ENCODE assay signal across 29 cellular contexts in genomic region chr20:11060423-11061205, GRCh38.
DNase-seq lines count a peak whose midpoint lies in the region; ATAC-seq, FAIRE-seq and TF ChIP-seq lines count a peak whose summit lies in the region.
"Had no signal": no experiment of that assay in that cellular context is flagged by ENCODE, and none has a peak within 500 bp of the region (broad histone marks: within the 10 kb centered on the region; RNA-seq: fewer than 3 reads in every experiment).

No MANE protein-coding gene starts in this region.

- no peaks in the 10 kb centered on the region for H3K79me2 ChIP-seq in HepG2 (ENCODE audit: insufficient read depth, low read length)

- ATAC-seq in HepG2, result no peak
- ATAC-seq in left colon, result peak; percentile 93
- no peak for ATAC-seq in GM18907 (IDR thresholded peaks at IDR 0.05; ENCODE audit: unreplicated experiment)
- ATAC-seq: GM12878 had no signal

- CTCF ChIA-PET in HepG2 (lab: Yijun Ruan, JAX; ENCODE audit: low intra/inter-chr PET ratio, low total read pairs), result no interaction called here

- no peaks in the 10 kb centered on the region for H4K20me1 ChIP-seq in HepG2 (ENCODE audit: insufficient read depth, low read length)

- no peaks in the 10 kb centered on the region for H3K36me3 Mint-ChIP-seq in nephron (ENCODE audit: low read depth)
- H3K36me3 Mint-ChIP-seq in type B pancreatic cell, result no peaks in the 10 kb centered on the region
- H3K36me3 Mint-ChIP-seq: CD4-positive, CD25-positive, alpha-beta regulatory T cell had no signal

- TF ChIP-seq CTCF in liver (IDR thresholded peaks at IDR 0.05; ENCODE audit: low read depth, low read length, missing input control) (no peak), HepG2 (CRISPR knock-in tag; IDR thresholded peaks at IDR 0.05) (no peak), nephron (IDR thresholded peaks at IDR 0.05; ENCODE audit: unreplicated experiment in 3 of 3) (no peak), uterus (IDR thresholded peaks at IDR 0.05) (no peak), type B pancreatic cell (conservative IDR thresholded peaks at IDR 0.05) (no peak)

- no peak overlapping the region for H3K9ac ChIP-seq in liver (ENCODE audit: low read depth in 1 of 2, low read length in 2 of 2)
- H3K9ac ChIP-seq in HepG2 (ENCODE audit: insufficient read depth, low read depth, low read length), result no peak overlapping the region
- H3K9ac ChIP-seq: SK-N-SH had no signal

- TF ChIP-seq EP300 in HepG2 (IDR thresholded peaks at IDR 0.05; ENCODE audit: low read depth in 2 of 2, low read length in 2 of 2), result no peak
- no peak for TF ChIP-seq EP300 in HepG2 (CRISPR knock-in tag; IDR thresholded peaks at IDR 0.05; ENCODE audit: borderline replicate concordance)

- TF ChIP-seq RAD21 in liver (IDR thresholded peaks at IDR 0.05) (no peak), HepG2 (CRISPR knock-in tag; IDR thresholded peaks at IDR 0.05) (no peak)

- H3K27me3 Mint-ChIP-seq in nephron (ENCODE audit: low read depth) (no peaks in the 10 kb centered on the region), type B pancreatic cell (no peaks in the 10 kb centered on the region)
- H3K27me3 Mint-ChIP-seq: CD4-positive, CD25-positive, alpha-beta regulatory T cell had no signal

- BruUV-seq in HepG2 (replicated peaks; lab: Mats Ljungman, UMichigan), result no TSS peak

- WGBS in liver, result 74% methylated on average over 9 of the region's 9 CpGs
- WGBS in HepG2 (ENCODE audit: low lambda C conversion rate), result 44% methylated on average over 9 of the region's 9 CpGs

- intact Hi-C loops in HepG2 (cut with micrococcal nuclease; ENCODE audit: unreplicated experiment) (no loop called here), left colon (cut with DNase I, micrococcal nuclease) (no loop called here), uterus (cut with DNase I; ENCODE audit: low total_unique reads) (no loop called here)

- H2AFZ ChIP-seq in HepG2 (ENCODE audit: low read length), result no peak overlapping the region

- H3K4me2 ChIP-seq in HepG2 (ENCODE audit: low read depth, low read length), result no peak overlapping the region
- H3K4me2 ChIP-seq: SK-N-SH had no signal

- H3K9me3 Mint-ChIP-seq in nephron, result no peaks in the 10 kb centered on the region
- no peaks in the 10 kb centered on the region for H3K9me3 Mint-ChIP-seq in type B pancreatic cell

- DNase-seq in HepG2 (ENCODE audit: low spot score) (no peak), left colon (no peak), uterus (no peak), type B pancreatic cell (ENCODE audit: extremely low spot score, unreplicated experiment) (no peak), HT-29 (ENCODE audit: low spot score) (no peak)
- DNase-seq: 8988T; ACHN; BE2C; CD4-positive, CD25-positive, alpha-beta regulatory T cell; DMS53; EL; GDM1; GOT3; HFFc6; KBM-7; MM.1S; NCI-H1048; NCI-H1417 treated with DMSO at 0.1 percent for 48 hours; NCI-H1694 treated with DMSO at 0.1 percent for 48 hours; NCI-H2081; NCI-H524 treated with DMSO at 0.1 percent for 48 hours; NCI-H774; SK-N-SH had no signal

- H3K27me3 ChIP-seq in liver (ENCODE audit: control insufficient read depth in 4 of 4, insufficient read depth in 4 of 4, low read length in 3 of 4) (no peaks in the 10 kb centered on the region), HepG2 (ENCODE audit: control insufficient read depth in 1 of 2, insufficient read depth in 2 of 2, low read length in 2 of 2) (no peaks in the 10 kb centered on the region), uterus (no peaks in the 10 kb centered on the region)
- H3K27me3 ChIP-seq: BE2C had no signal

- H3K4me1 Mint-ChIP-seq in nephron (peaks cover 12% of the 10 kb centered on the region), type B pancreatic cell (ENCODE audit: unreplicated experiment) (peaks cover 6% of the 10 kb centered on the region)
- H3K4me1 Mint-ChIP-seq: CD4-positive, CD25-positive, alpha-beta regulatory T cell had no signal

- H3K36me3 ChIP-seq in liver (ENCODE audit: control insufficient read depth in 4 of 4, insufficient read depth in 3 of 4, low read depth in 1 of 4, low read length in 3 of 4) (no peaks in the 10 kb centered on the region), HepG2 (replicated peaks in 1 of 2; ENCODE audit: control insufficient read depth in 1 of 2, insufficient read depth in 2 of 2, low read length in 2 of 2) (no peaks in the 10 kb centered on the region), uterus (no peaks in the 10 kb centered on the region)
- H3K36me3 ChIP-seq: BE2C, HAP-1 had no signal

- H3K27ac ChIP-seq in liver (ENCODE audit: low read depth in 1 of 2, low read length in 2 of 2) (no peak overlapping the region), HepG2 (ENCODE audit: extremely low read length, insufficient read depth, low read length) (no peak overlapping the region), uterus (peak overlapping the region in 1 of 2 donors; percentile 63)

- in situ Hi-C loops in HepG2 (cut with HindIII; ENCODE audit: extremely low pct_ligation_motif_present, low pct_unique_long_range_greater_than_20kb), result no loop called here

- POLR2A ChIA-PET in HepG2 (lab: Yijun Ruan, JAX), result no interaction called here

- no peak for FAIRE-seq in HepG2 (lab: Jason Lieb, UNC)
- FAIRE-seq: GM12878, HTR-8/SVneo had no signal

- H3K9me3 ChIP-seq in liver (ENCODE audit: control insufficient read depth in 4 of 4, low read length in 3 of 4), result no peaks in the 10 kb centered on the region
- no peaks in the 10 kb centered on the region for H3K9me3 ChIP-seq in HepG2 (ENCODE audit: low read length)
- no peaks in the 10 kb centered on the region for H3K9me3 ChIP-seq in uterus
- H3K9me3 ChIP-seq: BE2C, HAP-1, SK-N-SH had no signal

- H3K4me1 ChIP-seq in liver (ENCODE audit: control insufficient read depth in 4 of 4, insufficient read depth in 4 of 4, low read length in 3 of 4) (no peaks in the 10 kb centered on the region), HepG2 (ENCODE audit: insufficient read depth, low read length) (no peaks in the 10 kb centered on the region), uterus (no peaks in the 10 kb centered on the region)
- H3K4me1 ChIP-seq: BE2C, HAP-1 had no signal

- peak overlapping the region in 1 of 3 experiments; percentile 19 for H3K4me3 Mint-ChIP-seq in nephron
- H3K4me3 Mint-ChIP-seq in type B pancreatic cell, result no peak overlapping the region
- H3K4me3 Mint-ChIP-seq: CD4-positive, CD25-positive, alpha-beta regulatory T cell; HFFc6 had no signal

- TF ChIP-seq POLR2A in HepG2 (IDR thresholded peaks at IDR 0.05; ENCODE audit: insufficient read depth in 1 of 2, low read depth in 2 of 2, low read length in 2 of 2), result no peak
- TF ChIP-seq POLR2A in uterus (IDR thresholded peaks at IDR 0.05), result no peak

- no peak overlapping the region for H3K4me3 ChIP-seq in liver (ENCODE audit: low read depth in 1 of 3, low read length in 3 of 3)
- no peak overlapping the region for H3K4me3 ChIP-seq in HepG2 (replicated peaks in 1 of 3; ENCODE audit: insufficient read depth in 1 of 3, low read depth in 2 of 3, low read length in 3 of 3)
- H3K4me3 ChIP-seq in uterus, result no peak overlapping the region
- H3K4me3 ChIP-seq: GM12878, HAP-1 had no signal

- H3K27ac Mint-ChIP-seq in nephron, result peak overlapping the region; percentile 77 to 86 (median 85)
- H3K27ac Mint-ChIP-seq in type B pancreatic cell, result no peak overlapping the region
- H3K27ac Mint-ChIP-seq: CD4-positive, CD25-positive, alpha-beta regulatory T cell; HFFc6 had no signal

TF ChIP-seq in liver, 16 proteins besides CTCF, POLR2A, EP300 and RAD21 (continues in another document):
- TF ChIP-seq TAF1 (conservative IDR thresholded peaks at IDR 0.05) (no peak), NR2F2 (IDR thresholded peaks at IDR 0.05) (peak; percentile 25)

TF ChIP-seq in HepG2, 621 proteins besides CTCF, POLR2A, EP300 and RAD21:
- no peak for TF ChIP-seq ZBTB3 (CRISPR knock-in tag; IDR thresholded peaks at IDR 0.05; ENCODE audit: borderline replicate concordance, low read depth)
- TF ChIP-seq SMAD3 (CRISPR knock-in tag; IDR thresholded peaks at IDR 0.05), result no peak
- no peak for TF ChIP-seq ZMYM2 (CRISPR knock-in tag; IDR thresholded peaks at IDR 0.05)
- no peak for TF ChIP-seq FOXO1 (CRISPR knock-in tag; IDR thresholded peaks at IDR 0.05)
- TF ChIP-seq DRAP1 (CRISPR knock-in tag; IDR thresholded peaks at IDR 0.05), result no peak
- no peak for TF ChIP-seq CEBPB (IDR thresholded peaks at IDR 0.05; ENCODE audit: borderline replicate concordance, low read depth, low read length)
- no peak for TF ChIP-seq TAF1 (CRISPR knock-in tag; IDR thresholded peaks at IDR 0.05)
- no peak for TF ChIP-seq MAFK (conservative IDR thresholded peaks at IDR 0.05 in 1 of 2, IDR thresholded peaks at IDR 0.05 in 1 of 2; ENCODE audit: low read length in 2 of 2)
- no peak for TF ChIP-seq ZNF878 (CRISPR knock-in tag; IDR thresholded peaks at IDR 0.05)
